In the genomic region with DNA sequence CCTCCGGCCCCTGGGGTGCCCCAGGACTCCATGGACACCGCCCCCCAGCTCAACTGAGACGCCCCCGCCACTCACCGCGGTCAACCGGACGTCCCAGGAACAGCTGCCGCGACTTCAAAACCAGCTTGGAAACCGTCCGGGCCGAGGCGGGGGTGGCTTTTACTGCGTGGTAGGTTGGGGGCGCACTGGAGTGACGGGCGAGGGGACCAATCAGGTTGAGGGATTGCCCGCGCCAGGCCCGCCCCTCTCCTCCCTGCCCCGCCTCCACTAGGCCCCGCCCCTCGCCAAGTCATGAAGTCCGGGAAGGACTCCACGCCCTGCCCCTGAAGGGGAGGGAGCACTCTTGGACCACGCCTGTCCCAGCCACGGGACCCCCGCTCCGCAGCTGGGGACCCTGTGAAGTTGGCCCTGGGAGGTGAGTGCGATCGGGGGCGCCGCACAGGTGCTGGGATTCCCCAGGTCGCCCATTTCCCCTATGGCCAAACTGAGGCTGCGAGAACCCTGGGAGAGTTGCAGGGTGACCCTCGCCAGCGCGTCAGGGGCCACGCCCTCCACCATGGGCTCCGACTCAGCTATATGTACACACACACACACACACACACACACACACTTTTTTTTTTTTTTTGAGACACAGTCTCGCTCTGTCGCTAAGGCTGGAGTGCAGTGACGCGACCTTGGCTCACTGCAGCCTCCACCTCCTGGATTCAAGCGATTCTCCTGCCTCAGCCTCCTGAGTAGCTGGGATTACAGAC, we compare ENCODE assay signal across 8 cellular contexts. TPM values are rescaled to one million over a fixed set of nuclear protein-coding genes. Genes with fewer than 3 reads are reported as not detected.
DNase-seq lines count a peak whose midpoint lies in the region; ATAC-seq and FAIRE-seq lines count a peak whose summit lies in the region.

A gene with protein sequence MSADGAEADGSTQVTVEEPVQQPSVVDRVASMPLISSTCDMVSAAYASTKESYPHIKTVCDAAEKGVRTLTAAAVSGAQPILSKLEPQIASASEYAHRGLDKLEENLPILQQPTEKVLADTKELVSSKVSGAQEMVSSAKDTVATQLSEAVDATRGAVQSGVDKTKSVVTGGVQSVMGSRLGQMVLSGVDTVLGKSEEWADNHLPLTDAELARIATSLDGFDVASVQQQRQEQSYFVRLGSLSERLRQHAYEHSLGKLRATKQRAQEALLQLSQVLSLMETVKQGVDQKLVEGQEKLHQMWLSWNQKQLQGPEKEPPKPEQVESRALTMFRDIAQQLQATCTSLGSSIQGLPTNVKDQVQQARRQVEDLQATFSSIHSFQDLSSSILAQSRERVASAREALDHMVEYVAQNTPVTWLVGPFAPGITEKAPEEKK (minus strand): TSS at position 134 of the 752 bp plus-strand sequence. CDS start 6,273 bp downstream, outside the sequence.

- FAIRE-seq in urothelium cell line (lab: Jason Lieb, UNC), result no peak

- no peaks in the 10 kb centered on the region for H3K27me3 ChIP-seq in right cardiac atrium (ENCODE audit: control insufficient read depth, insufficient read depth)

- peak within 1 kb of the TSS; percentile 27 for H3K27ac ChIP-seq in right cardiac atrium (ENCODE audit: low read length)

- H3K9me3 ChIP-seq in right cardiac atrium (ENCODE audit: control insufficient read depth, low read length), result no peaks in the 10 kb centered on the region

- peak; percentile 33 for DNase-seq in DMS79 (lab: John Stamatoyannopoulos, UW)
- DNase-seq in LHCN-M2 (ENCODE audit: low read depth), result peak; percentile 91
- DNase-seq in T-helper 2 cell treated with Interferon-gamma antibody and Interleukin-4, amounts not matched to agents 5 μg/mL and 100 μg/mL, for 36 hours (ENCODE audit: low spot score), result peak; percentile 90
- peak in 56 of 58 donors; percentile 29 to 95 (median 83) for DNase-seq in anterior cingulate cortex (lab: John Stamatoyannopoulos, UW)
- DNase-seq in right cardiac atrium, result peak; percentile 98 to 99 (median 99)
- peak; percentile 84 for DNase-seq in putamen (ENCODE audit: low spot score)
- DNase-seq in urothelium cell line (ENCODE audit: low spot score), result peak; percentile 96

- H3K36me3 Mint-ChIP-seq in T-helper 2 cell treated with Interferon-gamma antibody and Interleukin-4, amounts not matched to agents 5 μg/mL and 100 μg/mL, for 36 hours (ENCODE audit: low read depth), result no peaks in the 10 kb centered on the region

- peak within 1 kb of the TSS; percentile 79 for H3K27ac Mint-ChIP-seq in T-helper 2 cell treated with Interferon-gamma antibody and Interleukin-4, amounts not matched to agents 5 μg/mL and 100 μg/mL, for 36 hours

- peak within 1 kb of the TSS; percentile 81 for H3K4me3 Mint-ChIP-seq in T-helper 2 cell treated with Interferon-gamma antibody and Interleukin-4, amounts not matched to agents 5 μg/mL and 100 μg/mL, for 36 hours

- peaks cover 25% of the 10 kb centered on the region for H3K4me1 Mint-ChIP-seq in T-helper 2 cell treated with Interferon-gamma antibody and Interleukin-4, amounts not matched to agents 5 μg/mL and 100 μg/mL, for 36 hours (ENCODE audit: low read depth)

- peaks cover 4% of the 10 kb centered on the region for H3K4me1 ChIP-seq in right cardiac atrium (ENCODE audit: control insufficient read depth, insufficient read depth, low read length)

- 5% methylated on average over 46 of the region's 46 CpGs for WGBS in right cardiac atrium

- H3K4me3 ChIP-seq in right cardiac atrium (ENCODE audit: low read length), result peak within 1 kb of the TSS; percentile 79

- ATAC-seq in GM21737 (IDR thresholded peaks at IDR 0.05; ENCODE audit: unreplicated experiment), result peak; percentile 71
- peak; percentile 98 for ATAC-seq in right cardiac atrium

- H3K9me3 Mint-ChIP-seq in T-helper 2 cell treated with Interferon-gamma antibody and Interleukin-4, amounts not matched to agents 5 μg/mL and 100 μg/mL, for 36 hours, result no peaks in the 10 kb centered on the region

- intact Hi-C loops in right cardiac atrium (cut with DNase I), result loop anchor here in 1 of 4 donors (5.0 kb wide), 1 partner anchor 170 kb away; no protein-coding TSS in a partner anchor

- peaks cover 5% of the 10 kb centered on the region for H3K27me3 Mint-ChIP-seq in T-helper 2 cell treated with Interferon-gamma antibody and Interleukin-4, amounts not matched to agents 5 μg/mL and 100 μg/mL, for 36 hours (ENCODE audit: low read depth)

RNA-seq across cellular contexts. Expression of the gene that starts here (rescaled TPM):
- total RNA-seq in LHCN-M2 (2014; rRNA removed), result 333 and 379 TPM in 2 replicates
- 329 TPM for polyA plus RNA-seq in LHCN-M2 (2012)
- 10 to 100 TPM; 26.5 to 32.2 (median 28.5) TPM for total RNA-seq in right cardiac atrium
- polyA plus RNA-seq in right cardiac atrium, result 16.9 TPM

Comparison
In these comparisons a context has a peak if more than half of its experiments do, and no peak if none do; other contexts are left out.
1. Peak in every context shown above with its lines: DNase-seq, ATAC-seq, H3K4me3 ChIP-seq and H3K27ac ChIP-seq.
2. RNA of the gene that starts here (total RNA-seq): 333 to 379 TPM in LHCN-M2; 26.5 to 32.2 TPM in right cardiac atrium; every median in the first group is over 10 times any median in the second.
3. DNase-seq: peak in every context shown above with its lines; median percentile 99 in right cardiac atrium; 96 in urothelium cell line; 91 in LHCN-M2; 90 in T-helper 2 cell treated with Interferon-gamma antibody and Interleukin-4, amounts not matched to agents 5 μg/mL and 100 μg/mL, for 36 hours; 84 in putamen; 83 in anterior cingulate cortex; 33 in DMS79.